17 cellular contexts compared by ENCODE assay signal in the genomic region with DNA sequence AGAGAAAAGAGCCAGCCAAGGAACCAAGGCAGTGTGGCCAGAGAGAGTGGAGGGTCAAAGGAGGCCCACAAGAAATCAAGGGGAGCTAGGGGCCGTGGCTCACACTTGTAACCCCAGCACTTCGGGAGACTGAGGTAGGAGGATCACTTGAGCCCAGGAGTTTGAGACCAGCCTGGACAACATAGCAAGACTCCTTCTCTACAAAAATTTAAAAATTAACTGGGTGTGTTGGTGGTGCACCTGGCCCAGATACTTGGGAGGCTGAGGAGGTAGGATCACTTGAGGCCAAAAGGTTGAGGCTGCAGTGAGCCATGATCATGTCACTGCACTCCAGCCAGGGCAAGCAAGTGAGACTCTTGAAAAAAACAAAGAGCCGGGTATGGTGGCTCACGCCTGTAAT. TPM values are rescaled to one million over a fixed set of nuclear protein-coding genes. Genes with fewer than 3 reads are reported as not detected.
"Had no signal": no experiment of that assay in that cellular context is flagged by ENCODE, and none has a peak within 500 bp of the region (broad histone marks: within the 10 kb centered on the region; RNA-seq: fewer than 3 reads in every experiment).

No MANE protein-coding gene starts in this region.

- ATAC-seq: activated T-cell treated with anti-CD3 and anti-CD28 coated beads, Interleukin-2, amount 50 U/mL, for 72 hours had no signal

- H3K27ac ChIP-seq: brain microvascular endothelial cell, hepatocyte had no signal

- H2AFZ ChIP-seq: hepatocyte had no signal

- H3K4me3 ChIP-seq: hepatocyte, skin epidermis had no signal

- H3K27me3 ChIP-seq: brain microvascular endothelial cell, hepatocyte had no signal

- H3K36me3 ChIP-seq: brain microvascular endothelial cell had no signal

- H3K79me2 ChIP-seq: hepatocyte had no signal

- DNase-seq: activated B cell treated with CpG ODN at 0.5 μM for 24 hours; activated CD4-positive, alpha-beta T cell treated with anti-CD3 and anti-CD28 coated beads, Interleukin-2, amount 10 ng/mL, durations not matched to agents 24 days and 14 days; activated CD8-positive, alpha-beta memory T cell treated with anti-CD3 and anti-CD28 coated beads, Interleukin-2, amount 50 U/mL, for 48 hours; activated gamma-delta T cell; activated naive CD8-positive, alpha-beta T cell treated with anti-CD3 and anti-CD28 coated beads for 36 hours; activated T-cell treated with anti-CD3 and anti-CD28 coated beads, Interleukin-2, amount 50 U/mL, for 72 hours; brain microvascular endothelial cell; cerebellar nuclear complex; islet precursor cell; naive B cell; posterior cingulate gyrus; stimulated activated CD4-positive, alpha-beta T cell treated with anti-CD3 and anti-CD28 coated beads, Interleukin-4, amount 100 ng/mL, for 24 hours; stimulated activated naive CD4-positive, alpha-beta T cell; trophoblast cell had no signal

- H3K4me2 ChIP-seq: hepatocyte had no signal

RNA-seq across cellular contexts. Expression of a gene that starts 24.2 kb away (rescaled TPM):
- total RNA-seq: activated B cell treated with CpG ODN at 0.5 μM for 24 hours had no signal

RNA-seq across cellular contexts. Expression of a gene that starts 49.8 kb away (rescaled TPM):
- total RNA-seq: activated B cell treated with CpG ODN at 0.5 μM for 24 hours; activated CD4-positive, alpha-beta T cell treated with anti-CD3 and anti-CD28 coated beads, Interleukin-2, amount 10 ng/mL, durations not matched to agents 24 days and 14 days; activated naive CD8-positive, alpha-beta T cell treated with anti-CD3 and anti-CD28 coated beads for 36 hours; activated T-cell treated with anti-CD3 and anti-CD28 coated beads, Interleukin-2, amount 50 U/mL, for 72 hours; epithelial cell of proximal tubule had no signal
- polyA plus RNA-seq: hepatocyte had no signal
